9 cellular contexts compared by ENCODE assay signal in the genomic region with DNA sequence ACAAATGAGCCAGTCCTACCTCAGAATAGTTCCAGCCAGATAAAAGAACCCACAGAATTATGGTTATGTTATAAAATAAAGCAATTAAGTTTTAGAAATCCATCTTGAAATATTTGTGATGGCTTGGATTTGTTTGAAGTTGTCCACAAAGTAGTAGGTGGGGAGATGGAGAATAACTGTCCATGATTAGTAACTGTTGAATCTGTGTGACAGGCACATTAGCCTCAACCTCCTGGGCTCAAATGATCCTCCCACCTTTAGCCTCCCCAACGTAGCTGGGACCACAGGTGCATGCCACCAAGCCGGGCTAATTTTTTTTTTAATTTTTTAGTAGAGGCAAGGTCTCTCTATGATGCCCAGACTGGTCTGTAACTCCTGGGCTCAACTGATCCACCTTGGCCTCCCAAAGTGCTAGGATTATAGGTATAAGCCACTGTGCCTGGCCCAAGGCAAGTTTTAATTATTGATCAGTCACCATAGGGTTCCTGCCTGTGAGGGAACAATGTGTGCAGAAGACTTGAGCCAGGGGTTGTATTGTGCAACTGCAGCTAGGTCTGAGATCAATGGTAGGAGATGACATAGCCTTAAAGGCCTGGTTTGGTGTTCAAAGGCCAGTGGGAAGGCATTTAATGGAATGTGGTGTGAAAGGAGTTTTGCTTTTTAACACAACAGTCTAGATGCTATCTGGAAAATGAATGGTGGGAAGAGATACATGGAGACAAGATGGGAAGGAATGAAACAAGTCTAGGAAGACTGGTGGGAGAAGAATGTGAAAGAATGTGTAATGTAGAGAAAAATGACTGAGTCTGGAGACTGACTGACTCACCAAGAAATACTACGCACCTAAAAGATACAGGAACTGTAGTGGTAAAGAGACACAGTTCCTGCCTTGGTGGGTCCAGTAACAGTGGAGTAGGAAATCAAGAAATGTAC. TPM values are rescaled to one million over a fixed set of nuclear protein-coding genes. Genes with fewer than 3 reads are reported as not detected.
DNase-seq lines count a peak whose midpoint lies in the region; ATAC-seq and TF ChIP-seq lines count a peak whose summit lies in the region.
"Had no signal": no experiment of that assay in that cellular context is flagged by ENCODE, and none has a peak within 500 bp of the region (broad histone marks: within the 10 kb centered on the region; RNA-seq: fewer than 3 reads in every experiment).

No MANE protein-coding gene starts in this region.

- no peaks in the 10 kb centered on the region for H3K36me3 Mint-ChIP-seq in natural killer cell

- H3K36me3 ChIP-seq in DND-41 (ENCODE audit: insufficient read depth, low read length), result peaks cover 73% of the 10 kb centered on the region
- H3K36me3 ChIP-seq in MM.1S (replicated peaks; ENCODE audit: insufficient read depth, low read length), result peaks cover 9% of the 10 kb centered on the region

- TF ChIP-seq CTCF in DND-41 (IDR thresholded peaks at IDR 0.05; ENCODE audit: borderline replicate concordance, extremely low read depth, low read length, poor library complexity, severe bottlenecking) (no peak), MM.1S (IDR thresholded peaks at IDR 0.05; ENCODE audit: low read length) (no peak), natural killer cell (IDR thresholded peaks at IDR 0.05) (no peak)

- H3K79me2 ChIP-seq in DND-41 (ENCODE audit: insufficient read depth, low read length) (peaks cover 99% of the 10 kb centered on the region), MM.1S (ENCODE audit: low read length) (peaks cover 95% of the 10 kb centered on the region)

- H3K4me3 ChIP-seq in DND-41 (ENCODE audit: low read depth in 1 of 2, low read length in 2 of 2) (peak overlapping the region; percentile 28 to 68; a peak in 3 of 4 replicates), MM.1S (ENCODE audit: low read length) (peak overlapping the region; percentile 12; the same call in 1 of the 2 replicates)

- H3K4me1 Mint-ChIP-seq in natural killer cell, result peaks cover 76 to 78% of the 10 kb centered on the region in 2 donors

- H3K27me3 Mint-ChIP-seq in natural killer cell (ENCODE audit: low read depth in 2 of 2), result no peaks in the 10 kb centered on the region

- no peaks in the 10 kb centered on the region for H3K9me3 ChIP-seq in DND-41 (ENCODE audit: insufficient read depth, low read length, severe bottlenecking)
- H3K9me3 ChIP-seq in MM.1S (replicated peaks; ENCODE audit: insufficient read depth, low read length), result no peaks in the 10 kb centered on the region

- no peaks in the 10 kb centered on the region for H3K9me3 Mint-ChIP-seq in natural killer cell

- peaks cover 78% of the 10 kb centered on the region for H4K20me1 ChIP-seq in DND-41 (ENCODE audit: insufficient read depth, low read length)
- peaks cover 61% of the 10 kb centered on the region for H4K20me1 ChIP-seq in MM.1S (ENCODE audit: insufficient read depth, low read length)

- peak overlapping the region; percentile 35 for H3K4me3 Mint-ChIP-seq in natural killer cell

- H3K27ac ChIP-seq in DND-41 (ENCODE audit: low read length), result peak overlapping the region; percentile 99
- H3K27ac ChIP-seq in MM.1S (ENCODE audit: low read length), result peak overlapping the region; percentile 91; the same call in 1 of the 2 replicates

- no peaks in the 10 kb centered on the region for H3K9me2 ChIP-seq in MM.1S (replicated peaks; ENCODE audit: insufficient read depth, low read length)

- peaks cover 80% of the 10 kb centered on the region for H3F3A ChIP-seq in MM.1S (ENCODE audit: insufficient read depth, low read length)

- DNase-seq in DND-41 (no peak), MM.1S (no peak), astrocyte of the hippocampus (ENCODE audit: low read depth, low spot score) (peak; percentile 13), natural killer cell (no peak), SKM-1 treated with dmso at 0.1 percent for 144 hours (lab: John Stamatoyannopoulos, UW; ENCODE audit: unreplicated experiment) (no peak), cerebellar cortex (ENCODE audit: low spot score) (no peak), midbrain (lab: John Stamatoyannopoulos, UW) (no peak)
- DNase-seq in stimulated activated CD4-positive, alpha-beta T cell treated with anti-CD3 and anti-CD28 coated beads, Interleukin-2, amount 100 ng/mL, for 48 hours, result no peak
- DNase-seq: NCI-H1930 had no signal

- ATAC-seq in DND-41 (ENCODE audit: insufficient read depth, low read depth) (no peak), natural killer cell (no peak)

- intact Hi-C loops in natural killer cell (cut with micrococcal nuclease), result no loop called here

- H3K27ac Mint-ChIP-seq in natural killer cell, result peak overlapping the region; percentile 98 to 99

- H3K9ac ChIP-seq in DND-41 (ENCODE audit: low read depth, low read length) (peak overlapping the region; percentile 98), MM.1S (ENCODE audit: low read length) (peak overlapping the region; percentile 94; the same call in 1 of the 2 replicates)

- peak overlapping the region; percentile 94 for H3K4me2 ChIP-seq in DND-41 (ENCODE audit: insufficient read depth, low read length)
- H3K4me2 ChIP-seq in MM.1S (ENCODE audit: low read depth, low read length), result peak overlapping the region; percentile 82

- peaks cover 85% of the 10 kb centered on the region for H3K4me1 ChIP-seq in DND-41 (ENCODE audit: insufficient read depth, low read length)
- H3K4me1 ChIP-seq in MM.1S (ENCODE audit: low read length), result peaks cover 62% of the 10 kb centered on the region

- H2AFZ ChIP-seq in DND-41 (ENCODE audit: low read depth, low read length) (no peak overlapping the region), MM.1S (ENCODE audit: low read length) (no peak overlapping the region)

- H3K27me3 ChIP-seq in DND-41 (ENCODE audit: insufficient read depth, low read length, poor library complexity) (no peaks in the 10 kb centered on the region), MM.1S (replicated peaks; ENCODE audit: insufficient read depth, low read length) (no peaks in the 10 kb centered on the region)

RNA-seq across cellular contexts. Expression of a gene that starts 9.8 kb away (rescaled TPM):
- total RNA-seq in natural killer cell, result 100 to 1,000 TPM; 122 to 160 (median 125) TPM

RNA-seq across cellular contexts. Expression of a gene that starts 27.8 kb away (rescaled TPM):
- not detected for total RNA-seq in natural killer cell

RNA-seq across cellular contexts. Expression of a gene that starts 37.7 kb away (rescaled TPM):
- 10 to 100 TPM; 19.1 to 30.8 (median 22.8) TPM for total RNA-seq in natural killer cell
